ENCODE assay signal across 11 cellular contexts in genomic region chr3:49248828-49249227, GRCh38. TPM values are rescaled to one million over a fixed set of nuclear protein-coding genes. Genes with fewer than 3 reads are reported as not detected.
DNase-seq lines count a peak whose midpoint lies in the region; ATAC-seq, FAIRE-seq and TF ChIP-seq lines count a peak whose summit lies in the region.
"Had no signal": no experiment of that assay in that cellular context is flagged by ENCODE, and none has a peak within 500 bp of the region (broad histone marks: within the 10 kb centered on the region; RNA-seq: fewer than 3 reads in every experiment).

No MANE protein-coding gene starts in this region.

- H3K79me2 ChIP-seq in ACC112 (ENCODE audit: control insufficient read depth, insufficient read depth, low read length, unreplicated experiment) (no peaks in the 10 kb centered on the region), MM.1S (ENCODE audit: low read length) (no peaks in the 10 kb centered on the region)

- H3K4me3 ChIP-seq in ACC112 (ENCODE audit: low read depth, low read length) (no peak overlapping the region), MM.1S (ENCODE audit: low read length) (peak overlapping the region; percentile 24; the same call in 1 of the 2 replicates), colonic mucosa (no peak overlapping the region)

- H3K27ac Mint-ChIP-seq in activated CD8-positive, alpha-beta T cell treated with anti-CD3 and anti-CD28 coated beads for 36 hours = no peak overlapping the region
- H3K27ac Mint-ChIP-seq: activated T-helper 1 cell treated with anti-CD3 and anti-CD28 coated beads, Interleukin-12 subunit alpha, Interleukin-12 subunit beta, Interleukin-2, Interleukin-4 antibody, amounts not matched to agents 30 ng/mL and 10 ng/mL and 1 ng/mL, durations not matched to agents 14 hours and 24 hours and 36 hours had no signal

- H2AFZ ChIP-seq in ACC112 (ENCODE audit: low read length, unreplicated experiment) (no peak overlapping the region), MM.1S (ENCODE audit: low read length) (peak overlapping the region; percentile 27)

- no peaks in the 10 kb centered on the region for H3K36me3 Mint-ChIP-seq in activated CD8-positive, alpha-beta T cell treated with anti-CD3 and anti-CD28 coated beads for 36 hours (ENCODE audit: low read depth)

- H3K27ac ChIP-seq in ACC112 (ENCODE audit: low read depth, low read length) (peak overlapping the region; percentile 46; the same call in 1 of the 2 replicates), MM.1S (ENCODE audit: low read length) (peak overlapping the region; percentile 54; the same call in 1 of the 2 replicates), colonic mucosa (peak overlapping the region; percentile 39)
- H3K27ac ChIP-seq: foreskin keratinocyte had no signal

- no peak for FAIRE-seq in urothelium cell line (lab: Jason Lieb, UNC)

- TF ChIP-seq CTCF in MM.1S (IDR thresholded peaks at IDR 0.05; ENCODE audit: low read length) (no peak), colonic mucosa (IDR thresholded peaks at IDR 0.05) (no peak)
- no peak for TF ChIP-seq CTCF in activated CD8-positive, alpha-beta T cell treated with anti-CD3 and anti-CD28 coated beads for 36 hours (IDR thresholded peaks at IDR 0.05)

- H3K4me3 Mint-ChIP-seq in activated CD8-positive, alpha-beta T cell treated with anti-CD3 and anti-CD28 coated beads for 36 hours = no peak overlapping the region
- H3K4me3 Mint-ChIP-seq: activated T-helper 1 cell treated with anti-CD3 and anti-CD28 coated beads, Interleukin-12 subunit alpha, Interleukin-12 subunit beta, Interleukin-2, Interleukin-4 antibody, amounts not matched to agents 30 ng/mL and 10 ng/mL and 1 ng/mL, durations not matched to agents 14 hours and 24 hours and 36 hours had no signal

- CTCF ChIA-PET in activated CD8-positive, alpha-beta T cell treated with anti-CD3 and anti-CD28 coated beads for 36 hours (lab: Charles Lee) = no interaction called here

- H3K36me3 ChIP-seq in ACC112 (ENCODE audit: insufficient read depth, low read length) = no peaks in the 10 kb centered on the region
- no peaks in the 10 kb centered on the region for H3K36me3 ChIP-seq in MM.1S (replicated peaks; ENCODE audit: insufficient read depth, low read length)
- no peaks in the 10 kb centered on the region for H3K36me3 ChIP-seq in colonic mucosa

- no peaks in the 10 kb centered on the region for H3K4me1 Mint-ChIP-seq in activated CD8-positive, alpha-beta T cell treated with anti-CD3 and anti-CD28 coated beads for 36 hours (ENCODE audit: low read depth)

- H3K4me2 ChIP-seq in MM.1S (ENCODE audit: low read depth, low read length) = peak overlapping the region; percentile 49

- H3K9ac ChIP-seq in MM.1S (ENCODE audit: low read length) = 0 out of 2 replicates have a peak overlapping the region, but pooled peaks have one; percentile 21
- no peak overlapping the region for H3K9ac ChIP-seq in colonic mucosa (ENCODE audit: low read depth in 2 of 2, low read length in 2 of 2)

- intact Hi-C loops in colonic mucosa (cut with DNase I) = no loop called here
- intact Hi-C loops in activated CD8-positive, alpha-beta T cell treated with anti-CD3 and anti-CD28 coated beads for 36 hours (cut with micrococcal nuclease) = no loop called here

- H3K9me3 ChIP-seq in MM.1S (replicated peaks; ENCODE audit: insufficient read depth, low read length) = no peaks in the 10 kb centered on the region
- no peaks in the 10 kb centered on the region for H3K9me3 ChIP-seq in colonic mucosa

- ATAC-seq in HG02763 (IDR thresholded peaks at IDR 0.05; ENCODE audit: unreplicated experiment) = no peak
- no peak for ATAC-seq in activated CD8-positive, alpha-beta T cell treated with anti-CD3 and anti-CD28 coated beads for 36 hours
- ATAC-seq: foreskin keratinocyte, Panc1 had no signal

- H3K9me3 Mint-ChIP-seq in activated CD8-positive, alpha-beta T cell treated with anti-CD3 and anti-CD28 coated beads for 36 hours = no peaks in the 10 kb centered on the region
- H3K9me3 Mint-ChIP-seq: activated T-helper 1 cell treated with anti-CD3 and anti-CD28 coated beads, Interleukin-12 subunit alpha, Interleukin-12 subunit beta, Interleukin-2, Interleukin-4 antibody, amounts not matched to agents 30 ng/mL and 10 ng/mL and 1 ng/mL, durations not matched to agents 14 hours and 24 hours and 36 hours had no signal

- H4K20me1 ChIP-seq in MM.1S (ENCODE audit: insufficient read depth, low read length) = no peaks in the 10 kb centered on the region

- H3K27me3 ChIP-seq in ACC112 (ENCODE audit: insufficient read depth, low read length) (no peaks in the 10 kb centered on the region), MM.1S (replicated peaks; ENCODE audit: insufficient read depth, low read length) (no peaks in the 10 kb centered on the region), colonic mucosa (no peaks in the 10 kb centered on the region)
- H3K27me3 ChIP-seq: foreskin keratinocyte had no signal

- H3K27me3 Mint-ChIP-seq in activated CD8-positive, alpha-beta T cell treated with anti-CD3 and anti-CD28 coated beads for 36 hours = no peaks in the 10 kb centered on the region

- no peaks in the 10 kb centered on the region for H3K9me2 ChIP-seq in MM.1S (replicated peaks; ENCODE audit: insufficient read depth, low read length)

- H3F3A ChIP-seq in MM.1S (ENCODE audit: insufficient read depth, low read length) = peaks cover 9% of the 10 kb centered on the region; the same call in 1 of the 2 replicates

- DNase-seq in MM.1S (peak; percentile 15), colonic mucosa (no peak), midbrain (lab: John Stamatoyannopoulos, UW) (peak; percentile 16), NK-92 (lab: John Stamatoyannopoulos, UW; ENCODE audit: unreplicated experiment) (no peak), urothelium cell line (ENCODE audit: low spot score) (no peak)
- no peak for DNase-seq in activated CD8-positive, alpha-beta T cell treated with anti-CD3 and anti-CD28 coated beads for 36 hours

- POLR2A ChIA-PET in activated CD8-positive, alpha-beta T cell treated with anti-CD3 and anti-CD28 coated beads for 36 hours (lab: Charles Lee) = no interaction called here

- H3K4me1 ChIP-seq in ACC112 (ENCODE audit: control insufficient read depth, insufficient read depth, low read length, unreplicated experiment) (peaks cover 5% of the 10 kb centered on the region), MM.1S (ENCODE audit: low read length) (peaks cover 14% of the 10 kb centered on the region), colonic mucosa (no peaks in the 10 kb centered on the region)
- H3K4me1 ChIP-seq: foreskin keratinocyte had no signal

RNA-seq across cellular contexts. Expression of gene C3orf62, which starts 28.2 kb away (rescaled TPM):
- 1 to 10 TPM; 3.1 to 4.2 TPM for total RNA-seq in colonic mucosa
- 1 to 10 TPM; 3.4 to 3.7 TPM for total RNA-seq in activated CD8-positive, alpha-beta T cell treated with anti-CD3 and anti-CD28 coated beads for 36 hours

Comparison
In these comparisons a context has a peak if more than half of its experiments do, and no peak if none do; other contexts are left out.
1. DNase-seq: peak in MM.1S (single experiment) and midbrain (single experiment); none in colonic mucosa (single experiment), NK-92 (single experiment), activated CD8-positive, alpha-beta T cell treated with anti-CD3 and anti-CD28 coated beads for 36 hours (single experiment) and urothelium cell line (single experiment).
2. Peak in every context shown above with its lines, with median percentiles within 50 percentile points of each other: H3K27ac ChIP-seq.